Comparison of ENCODE assay signal across 11 cellular contexts in the genomic region with DNA sequence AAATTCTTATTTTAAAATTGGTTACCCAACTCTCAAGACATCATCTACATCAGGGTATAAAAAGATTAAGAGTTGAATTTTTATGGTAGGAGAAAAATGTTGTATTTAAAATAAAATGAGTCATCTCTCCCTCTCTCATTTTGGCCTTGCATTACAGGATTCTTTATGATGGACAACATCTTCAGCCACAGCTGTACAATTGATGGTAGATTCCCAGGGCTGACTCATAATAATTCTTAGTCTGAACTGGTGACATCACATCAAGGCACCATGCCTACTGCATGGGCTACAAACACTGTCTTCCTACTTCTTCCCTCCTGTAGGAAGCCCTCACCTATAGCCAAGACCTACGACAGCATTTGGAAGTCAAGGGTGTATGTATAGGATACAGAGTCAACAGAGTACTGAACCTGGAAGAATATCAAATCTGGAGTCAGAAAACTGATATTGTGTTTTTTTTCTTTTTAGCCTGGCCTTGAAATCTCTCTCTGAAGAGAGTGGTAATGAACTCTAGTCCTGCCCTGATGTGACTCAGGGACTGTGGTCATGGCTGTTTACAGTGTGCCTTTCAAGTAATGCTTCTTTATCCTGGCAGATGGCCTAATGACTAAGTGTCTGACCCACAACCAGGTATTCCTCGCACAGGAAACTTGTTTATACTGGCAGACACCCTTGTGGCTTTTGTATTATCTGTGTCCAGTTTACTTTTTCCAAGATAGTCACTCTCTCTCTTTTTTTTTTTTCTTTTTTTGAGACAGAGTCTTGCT. TPM values are rescaled to one million over a fixed set of nuclear protein-coding genes. Genes with fewer than 3 reads are reported as not detected.
DNase-seq lines count a peak whose midpoint lies in the region; ATAC-seq lines count a peak whose summit lies in the region.
"Had no signal": no experiment of that assay in that cellular context is flagged by ENCODE, and none has a peak within 500 bp of the region (broad histone marks: within the 10 kb centered on the region; RNA-seq: fewer than 3 reads in every experiment).

No MANE protein-coding gene starts in this region.

- in situ Hi-C loops in Caki2 (cut with HindIII; ENCODE audit: low pct_unique_long_range_greater_than_20kb, low sequenced_read_pairs): no loop called here

- ATAC-seq in HG03457 (IDR thresholded peaks at IDR 0.05; ENCODE audit: unreplicated experiment): no peak

- DNase-seq in Caki2 (ENCODE audit: low read depth) (peak; percentile 92), HS-5 (ENCODE audit: low read depth) (peak; percentile 44), amniotic epithelial cell (ENCODE audit: low read depth) (peak; percentile 75), iris pigment epithelial cell (ENCODE audit: low read depth) (peak; percentile 73), GM19240 (ENCODE audit: insufficient read length, low spot score) (no peak), COR-L47 (lab: John Stamatoyannopoulos, UW) (no peak)
- DNase-seq in stimulated activated naive CD4-positive, alpha-beta T cell treated with Interleukin-2 at 50 U/mL for 16 hours (lab: John Stamatoyannopoulos, UW): no peak
- DNase-seq: activated T-cell treated with anti-CD3 and anti-CD28 coated beads, Interleukin-2, amount 50 U/mL, for 1 hour; NCI-H774; small intestine had no signal

RNA-seq across cellular contexts. Expression of a gene that starts 32.5 kb away (rescaled TPM):
- not detected in 2 replicates for total RNA-seq in Caki2 (2014; rRNA removed; shearing (Covaris generic); ENCODE audit: low replicate concordance)

Comparison
In these comparisons a context has a peak if more than half of its experiments do, and no peak if none do; other contexts are left out.
1. DNase-seq: peak in Caki2 (single experiment), HS-5 (single experiment), amniotic epithelial cell (single experiment) and iris pigment epithelial cell (single experiment); none in GM19240 (single experiment), stimulated activated naive CD4-positive, alpha-beta T cell treated with Interleukin-2 at 50 U/mL for 16 hours (single experiment) and COR-L47 (single experiment).